8 cellular contexts compared by ENCODE assay signal in genomic region chr1:246930830-246931548, GRCh38. TPM values are rescaled to one million over a fixed set of nuclear protein-coding genes. Genes with fewer than 3 reads are reported as not detected.
DNase-seq lines count a peak whose midpoint lies in the region; ATAC-seq and TF ChIP-seq lines count a peak whose summit lies in the region.

No MANE protein-coding gene starts in this region.

- H3K9me3 ChIP-seq in CD4-positive, CD25-positive, alpha-beta regulatory T cell (ENCODE audit: control insufficient read depth in 2 of 2, low read length in 2 of 2), result no peaks in the 10 kb centered on the region

- H3K36me3 Mint-ChIP-seq in CD4-positive, CD25-positive, alpha-beta regulatory T cell, result peaks cover 26% of the 10 kb centered on the region
- peaks cover 16% of the 10 kb centered on the region for H3K36me3 Mint-ChIP-seq in activated naive CD4-positive, alpha-beta T cell treated with anti-CD3 and anti-CD28 coated beads, Interleukin-2, amount 50 U/mL, for 24 hours
- no peaks in the 10 kb centered on the region for H3K36me3 Mint-ChIP-seq in glutamatergic neuron (ENCODE audit: unreplicated experiment)
- peaks cover 4% of the 10 kb centered on the region for H3K36me3 Mint-ChIP-seq in osteocyte (ENCODE audit: unreplicated experiment)

- peak; percentile 53 to 65 (median 57) for DNase-seq in CD4-positive, CD25-positive, alpha-beta regulatory T cell
- peak; percentile 80 for DNase-seq in RKO (ENCODE audit: low spot score)
- DNase-seq in glutamatergic neuron, result peak; percentile 65
- DNase-seq in osteocyte (ENCODE audit: extremely low spot score, unreplicated experiment), result peak; percentile 85

- H3K27me3 ChIP-seq in CD4-positive, CD25-positive, alpha-beta regulatory T cell (ENCODE audit: control insufficient read depth, insufficient read depth, low read length), result no peaks in the 10 kb centered on the region

- H3K4me3 Mint-ChIP-seq in CD4-positive, CD25-positive, alpha-beta regulatory T cell, result peak overlapping the region; percentile 94 to 99 (median 98)
- H3K4me3 Mint-ChIP-seq in activated naive CD4-positive, alpha-beta T cell treated with anti-CD3 and anti-CD28 coated beads, Interleukin-2, amount 50 U/mL, for 24 hours, result peak overlapping the region; percentile 98
- peak overlapping the region; percentile 99 for H3K4me3 Mint-ChIP-seq in glutamatergic neuron (ENCODE audit: unreplicated experiment)
- H3K4me3 Mint-ChIP-seq in osteocyte (ENCODE audit: unreplicated experiment), result peak overlapping the region; percentile 81

- H3K27me3 Mint-ChIP-seq in CD4-positive, CD25-positive, alpha-beta regulatory T cell, result peaks cover 5% of the 10 kb centered on the region
- no peaks in the 10 kb centered on the region for H3K27me3 Mint-ChIP-seq in activated naive CD4-positive, alpha-beta T cell treated with anti-CD3 and anti-CD28 coated beads, Interleukin-2, amount 50 U/mL, for 24 hours
- H3K27me3 Mint-ChIP-seq in glutamatergic neuron (ENCODE audit: unreplicated experiment) (peaks cover 10% of the 10 kb centered on the region), osteocyte (ENCODE audit: unreplicated experiment) (no peaks in the 10 kb centered on the region)

- H3K9me3 Mint-ChIP-seq in CD4-positive, CD25-positive, alpha-beta regulatory T cell, result peaks cover 0 to 4% (median 1%) of the 10 kb centered on the region in 7 donors
- peaks cover 2% of the 10 kb centered on the region for H3K9me3 Mint-ChIP-seq in activated naive CD4-positive, alpha-beta T cell treated with anti-CD3 and anti-CD28 coated beads, Interleukin-2, amount 50 U/mL, for 24 hours
- H3K9me3 Mint-ChIP-seq in glutamatergic neuron (ENCODE audit: unreplicated experiment), result peaks cover 12% of the 10 kb centered on the region
- peaks cover 4% of the 10 kb centered on the region for H3K9me3 Mint-ChIP-seq in osteocyte (ENCODE audit: unreplicated experiment)

- H3K4me1 Mint-ChIP-seq in CD4-positive, CD25-positive, alpha-beta regulatory T cell, result peaks cover 18 to 57% (median 30%) of the 10 kb centered on the region in 4 donors
- H3K4me1 Mint-ChIP-seq in activated naive CD4-positive, alpha-beta T cell treated with anti-CD3 and anti-CD28 coated beads, Interleukin-2, amount 50 U/mL, for 24 hours, result peaks cover 47% of the 10 kb centered on the region
- peaks cover 5% of the 10 kb centered on the region for H3K4me1 Mint-ChIP-seq in glutamatergic neuron (ENCODE audit: low read depth, unreplicated experiment)
- peaks cover 31% of the 10 kb centered on the region for H3K4me1 Mint-ChIP-seq in osteocyte (ENCODE audit: unreplicated experiment)

- H3K36me3 ChIP-seq in CD4-positive, CD25-positive, alpha-beta regulatory T cell (ENCODE audit: control insufficient read depth, insufficient read depth, low read length), result peaks cover 15% of the 10 kb centered on the region
- no peaks in the 10 kb centered on the region for H3K36me3 ChIP-seq in urinary bladder (ENCODE audit: insufficient read depth)

- peak overlapping the region; percentile 92 to 95 (median 95) for H3K27ac Mint-ChIP-seq in CD4-positive, CD25-positive, alpha-beta regulatory T cell
- peak overlapping the region; percentile 96 for H3K27ac Mint-ChIP-seq in activated naive CD4-positive, alpha-beta T cell treated with anti-CD3 and anti-CD28 coated beads, Interleukin-2, amount 50 U/mL, for 24 hours
- peak overlapping the region; percentile 86 for H3K27ac Mint-ChIP-seq in glutamatergic neuron (ENCODE audit: unreplicated experiment)
- peak overlapping the region; percentile 86 for H3K27ac Mint-ChIP-seq in osteocyte (ENCODE audit: unreplicated experiment)

- under 1% methylated on average over 72 of the region's 76 CpGs for WGBS in urinary bladder

- peaks cover 18% of the 10 kb centered on the region for H3K4me1 ChIP-seq in CD4-positive, CD25-positive, alpha-beta regulatory T cell (ENCODE audit: control insufficient read depth, insufficient read depth, low read length, poor library complexity, severe bottlenecking)
- H3K4me1 ChIP-seq in urinary bladder (ENCODE audit: insufficient read depth), result no peaks in the 10 kb centered on the region

- TF ChIP-seq CTCF in glutamatergic neuron (IDR thresholded peaks at IDR 0.05; ENCODE audit: partially characterized antibody, unreplicated experiment) (no peak), osteocyte (IDR thresholded peaks at IDR 0.05) (no peak)

- peak overlapping the region; percentile 96 for H3K4me3 ChIP-seq in CD4-positive, CD25-positive, alpha-beta regulatory T cell (ENCODE audit: low read depth, low read length)
- H3K4me3 ChIP-seq in urinary bladder (ENCODE audit: low read depth, low read length), result peak overlapping the region; percentile 85

- peak; percentile 16 to 18 for ATAC-seq in CD4-positive, CD25-positive, alpha-beta regulatory T cell (ENCODE audit: low read depth in 2 of 2)
- ATAC-seq in GM19025 (IDR thresholded peaks at IDR 0.05; ENCODE audit: low read depth, unreplicated experiment) (peak; percentile 9), HG03175 (IDR thresholded peaks at IDR 0.05; ENCODE audit: unreplicated experiment) (peak; percentile 34)

- H3K27ac ChIP-seq in CD4-positive, CD25-positive, alpha-beta regulatory T cell (ENCODE audit: insufficient read depth, low read length, poor library complexity, severe bottlenecking), result peak overlapping the region; percentile 91
- peak overlapping the region; percentile 86 for H3K27ac ChIP-seq in urinary bladder (ENCODE audit: low read depth)

RNA-seq across cellular contexts. Expression of gene AHCTF1, which starts 0.8 kb away (rescaled TPM):
- total RNA-seq in CD4-positive, CD25-positive, alpha-beta regulatory T cell, result 77.0 TPM
- polyA plus RNA-seq in CD4-positive, CD25-positive, alpha-beta regulatory T cell, result 10 to 100 TPM; 11.2 to 22.8 (median 13.9) TPM
- total RNA-seq in glutamatergic neuron (ENCODE audit: unreplicated experiment), result 25.2 TPM
- total RNA-seq in osteocyte, result 29.9 and 30.4 TPM in 2 replicates
- total RNA-seq in urinary bladder, result 45.7 TPM
- polyA plus RNA-seq in urinary bladder, result 15.3 TPM

Comparison
In these comparisons a context has a peak if more than half of its experiments do, and no peak if none do; other contexts are left out.
1. Peak in every context shown above with its lines: DNase-seq, ATAC-seq, H3K4me3 ChIP-seq and H3K27ac ChIP-seq.